8 cellular contexts compared by ENCODE assay signal in genomic region chr4:127604949-127605709, GRCh38. TPM values are rescaled to one million over a fixed set of nuclear protein-coding genes. Genes with fewer than 3 reads are reported as not detected.
DNase-seq lines count a peak whose midpoint lies in the region; TF ChIP-seq lines count a peak whose summit lies in the region.
"Had no signal": no experiment of that assay in that cellular context is flagged by ENCODE, and none has a peak within 500 bp of the region (broad histone marks: within the 10 kb centered on the region; RNA-seq: fewer than 3 reads in every experiment).

No MANE protein-coding gene starts in this region.

- in situ Hi-C loops in GM13977 (cut with MboI; ENCODE audit: low pct_unique_long_range_greater_than_20kb, low sequenced_read_pairs, unreplicated experiment), result no loop called here

- TF ChIP-seq CTCF in GM13977 (IDR thresholded peaks at IDR 0.05; ENCODE audit: extremely low read depth, insufficient read depth, missing control alignments), result peak; percentile 30
- peak; percentile 22 for TF ChIP-seq CTCF in cardiac fibroblast (IDR thresholded peaks at IDR 0.05; ENCODE audit: low read depth, low read length)

- H3K4me3 ChIP-seq in cardiac fibroblast (replicated peaks in 1 of 2; ENCODE audit: low read depth in 2 of 2, low read length in 2 of 2), result no peak overlapping the region

- peak; percentile 31 for DNase-seq in GM13977 (ENCODE audit: low spot score)
- DNase-seq in NCI-H460 (ENCODE audit: extremely low read depth, low read depth), result peak; percentile 30
- DNase-seq in cardiac fibroblast (ENCODE audit: low read depth in 2 of 2), result peak; percentile 64 to 73
- DNase-seq in lung microvascular endothelial cell (ENCODE audit: low read depth in 2 of 2), result peak; percentile 46 to 57
- DNase-seq in activated CD8-positive, alpha-beta memory T cell treated with anti-CD3 and anti-CD28 coated beads for 24 hours, result no peak
- no peak for DNase-seq in NCI-H187 treated with DMSO at 0.1 percent for 48 hours (lab: John Stamatoyannopoulos, UW)
- no peak for DNase-seq in mesenteric fat pad (ENCODE audit: low spot score)
- DNase-seq: activated B cell treated with CpG ODN at 0.5 μM for 24 hours had no signal

RNA-seq across cellular contexts. Expression of gene INTU, which starts 27.6 kb away (rescaled TPM):
- 3.2 and 3.4 TPM in 2 replicates for total RNA-seq in NCI-H460 (2014; rRNA removed; shearing (Covaris generic))
- polyA plus RNA-seq in NCI-H460 (2014; cell fraction: nucleus; rRNA removed), result 2.3 and 4.4 TPM in 2 replicates
- 1.2 and 1.3 TPM in 2 replicates for total RNA-seq in lung microvascular endothelial cell
- 4.6 TPM for total RNA-seq in mesenteric fat pad

Comparison
In these comparisons a context has a peak if more than half of its experiments do, and no peak if none do; other contexts are left out.
1. DNase-seq: peak in GM13977 (single experiment), NCI-H460 (single experiment), cardiac fibroblast (2 of 2) and lung microvascular endothelial cell (2 of 2); none in activated CD8-positive, alpha-beta memory T cell treated with anti-CD3 and anti-CD28 coated beads for 24 hours (single experiment), NCI-H187 treated with DMSO at 0.1 percent for 48 hours (single experiment) and mesenteric fat pad (single experiment).